In genomic region chrX:9912341-9912740, GRCh38 we compare ENCODE assay signal across 13 cellular contexts. TPM values are rescaled to one million over a fixed set of nuclear protein-coding genes. Genes with fewer than 3 reads are reported as not detected.
DNase-seq lines count a peak whose midpoint lies in the region; ATAC-seq and TF ChIP-seq lines count a peak whose summit lies in the region.
"Had no signal": no experiment of that assay in that cellular context is flagged by ENCODE, and none has a peak within 500 bp of the region (broad histone marks: within the 10 kb centered on the region; RNA-seq: fewer than 3 reads in every experiment).

No MANE protein-coding gene starts in this region.

- no peak for ATAC-seq in stimulated activated effector memory CD8-positive, alpha-beta T cell treated with anti-CD3 and anti-CD28 coated beads, Interleukin-12 subunit alpha, Interleukin-12 subunit beta, amount 100 ng/mL, for 72 hours
- no peak for ATAC-seq in HG02678 (IDR thresholded peaks at IDR 0.05; ENCODE audit: unreplicated experiment)
- ATAC-seq in HG03342 (IDR thresholded peaks at IDR 0.05; ENCODE audit: unreplicated experiment), result no peak

- no peak overlapping the region for H3K4me2 ChIP-seq in hepatocyte
- H3K4me2 ChIP-seq: BLaER1 treated with 17β-estradiol and CSF1 and Interleukin-3, amounts not matched to agents 10 nM and 100 nM had no signal

- no peaks in the 10 kb centered on the region for H3K27me3 ChIP-seq in hepatocyte
- H3K27me3 ChIP-seq: left lung had no signal

- no peak overlapping the region for H2AFZ ChIP-seq in hepatocyte

- H3K36me3 ChIP-seq in hepatocyte (replicated peaks; ENCODE audit: insufficient read depth, low read depth), result no peaks in the 10 kb centered on the region
- H3K36me3 ChIP-seq: BLaER1 treated with 17β-estradiol and CSF1 and Interleukin-3, amounts not matched to agents 10 nM and 100 nM; left lung had no signal

- H3K36me3 Mint-ChIP-seq in stimulated activated effector memory CD8-positive, alpha-beta T cell treated with anti-CD3 and anti-CD28 coated beads, Interleukin-12 subunit alpha, Interleukin-12 subunit beta, amount 100 ng/mL, for 72 hours, result no peaks in the 10 kb centered on the region

- H4K20me1 ChIP-seq in hepatocyte (ENCODE audit: insufficient read depth, poor library complexity, severe bottlenecking), result no peaks in the 10 kb centered on the region
- H4K20me1 ChIP-seq: BLaER1 treated with 17β-estradiol and CSF1 and Interleukin-3, amounts not matched to agents 10 nM and 100 nM had no signal

- no peaks in the 10 kb centered on the region for H3K4me1 ChIP-seq in hepatocyte (ENCODE audit: insufficient read depth)
- H3K4me1 ChIP-seq: left lung had no signal

- no peaks in the 10 kb centered on the region for H3K79me2 ChIP-seq in hepatocyte

- no peaks in the 10 kb centered on the region for H3K9me3 Mint-ChIP-seq in stimulated activated effector memory CD8-positive, alpha-beta T cell treated with anti-CD3 and anti-CD28 coated beads, Interleukin-12 subunit alpha, Interleukin-12 subunit beta, amount 100 ng/mL, for 72 hours
- H3K9me3 Mint-ChIP-seq: activated naive CD4-positive, alpha-beta T cell treated with anti-CD3 and anti-CD28 coated beads for 36 hours had no signal

- no peak for TF ChIP-seq CTCF in hepatocyte (IDR thresholded peaks at IDR 0.05; ENCODE audit: poor library complexity)

- no peak overlapping the region for H3K4me3 ChIP-seq in hepatocyte
- H3K4me3 ChIP-seq: BLaER1 treated with 17β-estradiol and CSF1 and Interleukin-3, amounts not matched to agents 10 nM and 100 nM; left lung had no signal

- H3K27ac ChIP-seq in hepatocyte, result no peak overlapping the region
- H3K27ac ChIP-seq: BLaER1 treated with 17β-estradiol and CSF1 and Interleukin-3, amounts not matched to agents 10 nM and 100 nM; left lung had no signal

- no peaks in the 10 kb centered on the region for H3K9me3 ChIP-seq in hepatocyte (ENCODE audit: low read depth)
- H3K9me3 ChIP-seq: left lung had no signal

- no peaks in the 10 kb centered on the region for H3K9me2 ChIP-seq in hepatocyte (replicated peaks; ENCODE audit: insufficient read depth)

- no peaks in the 10 kb centered on the region for H3K4me1 Mint-ChIP-seq in stimulated activated effector memory CD8-positive, alpha-beta T cell treated with anti-CD3 and anti-CD28 coated beads, Interleukin-12 subunit alpha, Interleukin-12 subunit beta, amount 100 ng/mL, for 72 hours

- 67% methylated on average over 15 of the region's 15 CpGs for WGBS in hepatocyte (ENCODE audit: low lambda C conversion rate, missing lambda C conversion rate)

- peak; percentile 10 for DNase-seq in COLO668 (lab: John Stamatoyannopoulos, UW; ENCODE audit: unreplicated experiment)
- DNase-seq in NCI-H146 treated with DMSO at 0.1 percent for 48 hours (lab: John Stamatoyannopoulos, UW; ENCODE audit: unreplicated experiment), result peak; percentile 32
- DNase-seq in astrocyte of the hippocampus (ENCODE audit: low read depth, low spot score), result peak; percentile 45
- peak; percentile 83 for DNase-seq in left kidney (ENCODE audit: low read depth, low spot score)
- DNase-seq in stimulated activated effector memory CD8-positive, alpha-beta T cell treated with anti-CD3 and anti-CD28 coated beads, Interleukin-12 subunit alpha, Interleukin-12 subunit beta, amount 100 ng/mL, for 72 hours (ENCODE audit: low spot score in 2 of 2), result no peak
- DNase-seq in hepatocyte (ENCODE audit: low spot score), result no peak
- DNase-seq: activated naive CD4-positive, alpha-beta T cell treated with anti-CD3 and anti-CD28 coated beads for 36 hours; left lung; right cardiac atrium had no signal

- no peak overlapping the region for H3K4me3 Mint-ChIP-seq in stimulated activated effector memory CD8-positive, alpha-beta T cell treated with anti-CD3 and anti-CD28 coated beads, Interleukin-12 subunit alpha, Interleukin-12 subunit beta, amount 100 ng/mL, for 72 hours
- H3K4me3 Mint-ChIP-seq: activated naive CD4-positive, alpha-beta T cell treated with anti-CD3 and anti-CD28 coated beads for 36 hours had no signal

- H3K27ac Mint-ChIP-seq in stimulated activated effector memory CD8-positive, alpha-beta T cell treated with anti-CD3 and anti-CD28 coated beads, Interleukin-12 subunit alpha, Interleukin-12 subunit beta, amount 100 ng/mL, for 72 hours, result no peak overlapping the region
- H3K27ac Mint-ChIP-seq: activated naive CD4-positive, alpha-beta T cell treated with anti-CD3 and anti-CD28 coated beads for 36 hours had no signal

RNA-seq across cellular contexts. Expression of gene CLDN34, which starts 54.8 kb away (rescaled TPM):
- 0.16 TPM in 1 of 2 replicates, not detected in the other for total RNA-seq in hepatocyte
- polyA plus RNA-seq in hepatocyte, result not detected in 2 replicates
- total RNA-seq: activated naive CD4-positive, alpha-beta T cell treated with anti-CD3 and anti-CD28 coated beads for 36 hours; LHCN-M2 had no signal
- polyA plus RNA-seq: right cardiac atrium had no signal

Comparison
In these comparisons a context has a peak if more than half of its experiments do, and no peak if none do; other contexts are left out.
1. DNase-seq: peak in COLO668 (single experiment), NCI-H146 treated with DMSO at 0.1 percent for 48 hours (single experiment), astrocyte of the hippocampus (single experiment) and left kidney (single experiment); none in stimulated activated effector memory CD8-positive, alpha-beta T cell treated with anti-CD3 and anti-CD28 coated beads, Interleukin-12 subunit alpha, Interleukin-12 subunit beta, amount 100 ng/mL, for 72 hours (0 of 2) and hepatocyte (single experiment).